Comparison of ENCODE assay signal across 8 cellular contexts in genomic region chr15:83837946-83838571, GRCh38.
DNase-seq lines count a peak whose midpoint lies in the region; ATAC-seq and TF ChIP-seq lines count a peak whose summit lies in the region.

No MANE protein-coding gene starts in this region.

- WGBS in aorta, 2 donors: 7 to 11% methylated on average over 8 of the region's 8 CpGs

- no peaks in the 10 kb centered on the region for H3K4me1 ChIP-seq in aorta (ENCODE audit: control insufficient read depth in 1 of 2, insufficient read depth in 2 of 2, low read length in 2 of 2)

- no peaks in the 10 kb centered on the region for H3K79me2 ChIP-seq in SU-DHL-6 (ENCODE audit: insufficient read depth, low read length)

- DNase-seq in Ammon's horn (ENCODE audit: low spot score) (peak; percentile 72), GM20000 (ENCODE audit: low spot score) (peak; percentile 28), hippocampal formation (lab: John Stamatoyannopoulos, UW) (peak; percentile 15 to 30), aorta (peak; percentile 57 to 81), NCI-H1417 treated with DMSO at 0.1 percent for 48 hours (lab: John Stamatoyannopoulos, UW) (no peak), NCI-H1092 (lab: John Stamatoyannopoulos, UW) (no peak)
- DNase-seq in activated naive CD4-positive, alpha-beta T cell treated with Interleukin-2 at 50 U/mL for 16 hours: no peak

- ATAC-seq in aorta (ENCODE audit: low FRiP score): no peak

- H3K36me3 ChIP-seq in SU-DHL-6 (ENCODE audit: low read length) (no peaks in the 10 kb centered on the region), aorta (ENCODE audit: control insufficient read depth in 1 of 2, insufficient read depth in 2 of 2, low read length in 1 of 2) (no peaks in the 10 kb centered on the region)

- no peaks in the 10 kb centered on the region for H3K27me3 ChIP-seq in SU-DHL-6 (ENCODE audit: low read length)
- H3K27me3 ChIP-seq in aorta (ENCODE audit: control insufficient read depth in 1 of 2, insufficient read depth in 2 of 2, low read length in 1 of 2): no peaks in the 10 kb centered on the region

- no peak overlapping the region for H2AFZ ChIP-seq in SU-DHL-6 (ENCODE audit: low read depth, low read length, severe bottlenecking)

- no peaks in the 10 kb centered on the region for H3F3A ChIP-seq in SU-DHL-6 (ENCODE audit: insufficient read depth)

- H3K9me3 ChIP-seq in SU-DHL-6 (ENCODE audit: insufficient read depth, low read length): no peaks in the 10 kb centered on the region
- H3K9me3 ChIP-seq in aorta (ENCODE audit: control insufficient read depth, low read length): no peaks in the 10 kb centered on the region

- intact Hi-C loops in aorta (cut with DNase I): loop anchor here in 1 of 2 donors (5.0 kb wide), 1 partner anchor 181 kb away; no protein-coding TSS in a partner anchor

- no peaks in the 10 kb centered on the region for H3K9me2 ChIP-seq in SU-DHL-6 (replicated peaks; ENCODE audit: insufficient read depth, low read length)

- H3K4me2 ChIP-seq in SU-DHL-6 (ENCODE audit: low read depth, low read length, poor library complexity, severe bottlenecking): no peak overlapping the region

- H4K20me1 ChIP-seq in SU-DHL-6 (ENCODE audit: low read depth, low read length): no peaks in the 10 kb centered on the region

- H3K27ac ChIP-seq in SU-DHL-6 (ENCODE audit: low read depth, low read length): no peak overlapping the region
- H3K27ac ChIP-seq in aorta (ENCODE audit: low read depth in 1 of 2, low read length in 2 of 2): no peak overlapping the region

- no peak overlapping the region for H3K9ac ChIP-seq in SU-DHL-6 (ENCODE audit: low read length)

- peak; percentile 23 for TF ChIP-seq CTCF in GM20000 (IDR thresholded peaks at IDR 0.05; ENCODE audit: extremely low read depth, missing control alignments)
- peak; percentile 33 for TF ChIP-seq CTCF in SU-DHL-6 (IDR thresholded peaks at IDR 0.05; ENCODE audit: insufficient read depth, low read length, poor library complexity, severe bottlenecking)

- no peak overlapping the region for H3K4me3 ChIP-seq in SU-DHL-6 (ENCODE audit: insufficient read depth, low read length, poor library complexity, severe bottlenecking)
- no peak overlapping the region for H3K4me3 ChIP-seq in aorta (ENCODE audit: low read length in 2 of 2)

Comparison
In these comparisons a context has a peak if more than half of its experiments do, and no peak if none do; other contexts are left out.
1. DNase-seq: peak in Ammon's horn (single experiment), GM20000 (single experiment), hippocampal formation (2 of 2) and aorta (2 of 2); none in NCI-H1417 treated with DMSO at 0.1 percent for 48 hours (single experiment), NCI-H1092 (single experiment) and activated naive CD4-positive, alpha-beta T cell treated with Interleukin-2 at 50 U/mL for 16 hours (single experiment).